1 cellular context compared by ENCODE assay signal in the genomic region with DNA sequence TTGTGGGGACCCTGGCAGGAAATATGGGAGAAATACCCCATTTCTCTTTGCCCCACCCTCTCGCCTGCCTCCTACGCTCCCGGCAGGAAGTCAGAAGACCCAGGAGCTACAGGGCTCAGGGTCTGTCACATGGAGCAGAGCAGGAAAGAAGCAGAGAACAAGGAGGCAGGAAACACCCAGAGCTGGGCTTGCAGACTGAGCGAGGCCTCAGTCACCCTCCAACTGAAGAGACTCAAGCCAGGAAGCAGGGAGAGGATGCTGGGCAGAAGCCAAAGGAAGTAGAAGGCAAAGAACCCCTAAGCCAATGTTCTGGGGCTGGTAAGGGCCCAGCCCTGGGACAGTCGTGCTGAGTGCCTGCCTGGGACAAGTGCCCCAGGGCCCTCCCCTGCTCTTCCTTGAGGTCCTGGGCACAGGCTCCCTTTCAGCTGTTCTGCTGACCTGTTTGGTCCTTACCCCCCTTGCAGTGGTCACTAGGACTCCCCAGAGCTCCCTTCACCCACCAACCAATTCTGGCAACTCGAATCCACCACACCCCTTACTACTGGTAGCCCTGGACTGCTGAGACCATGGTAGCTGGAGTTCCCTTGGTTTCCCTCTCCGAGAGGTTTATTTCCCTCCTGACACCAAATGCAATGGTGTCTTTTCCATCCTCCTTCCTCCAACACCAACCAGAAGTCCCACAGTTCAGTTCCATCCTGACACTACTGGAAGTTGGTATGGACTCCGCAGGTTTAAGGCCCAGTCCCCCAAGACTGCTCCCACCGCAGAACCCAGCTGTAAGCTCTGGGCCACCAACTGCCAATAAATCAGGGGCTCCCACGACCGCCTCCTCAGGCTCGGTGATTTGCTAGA.
TF ChIP-seq lines count a peak whose summit lies in the region.

No MANE protein-coding gene starts in this region.

TF ChIP-seq in H1, 55 proteins besides CTCF, POLR2A, EP300 and RAD21 (continued from another document):
- TF ChIP-seq TAF1 (IDR thresholded peaks at IDR 0.05; ENCODE audit: low read depth, low read length), result no peak
- TF ChIP-seq PHF8 (conservative IDR thresholded peaks at IDR 0.05; ENCODE audit: low read depth, low read length), result no peak
- no peak for TF ChIP-seq BCL11A (IDR thresholded peaks at IDR 0.05; ENCODE audit: low read depth in 2 of 2, low read length in 2 of 2)
- TF ChIP-seq, protein P1, sequence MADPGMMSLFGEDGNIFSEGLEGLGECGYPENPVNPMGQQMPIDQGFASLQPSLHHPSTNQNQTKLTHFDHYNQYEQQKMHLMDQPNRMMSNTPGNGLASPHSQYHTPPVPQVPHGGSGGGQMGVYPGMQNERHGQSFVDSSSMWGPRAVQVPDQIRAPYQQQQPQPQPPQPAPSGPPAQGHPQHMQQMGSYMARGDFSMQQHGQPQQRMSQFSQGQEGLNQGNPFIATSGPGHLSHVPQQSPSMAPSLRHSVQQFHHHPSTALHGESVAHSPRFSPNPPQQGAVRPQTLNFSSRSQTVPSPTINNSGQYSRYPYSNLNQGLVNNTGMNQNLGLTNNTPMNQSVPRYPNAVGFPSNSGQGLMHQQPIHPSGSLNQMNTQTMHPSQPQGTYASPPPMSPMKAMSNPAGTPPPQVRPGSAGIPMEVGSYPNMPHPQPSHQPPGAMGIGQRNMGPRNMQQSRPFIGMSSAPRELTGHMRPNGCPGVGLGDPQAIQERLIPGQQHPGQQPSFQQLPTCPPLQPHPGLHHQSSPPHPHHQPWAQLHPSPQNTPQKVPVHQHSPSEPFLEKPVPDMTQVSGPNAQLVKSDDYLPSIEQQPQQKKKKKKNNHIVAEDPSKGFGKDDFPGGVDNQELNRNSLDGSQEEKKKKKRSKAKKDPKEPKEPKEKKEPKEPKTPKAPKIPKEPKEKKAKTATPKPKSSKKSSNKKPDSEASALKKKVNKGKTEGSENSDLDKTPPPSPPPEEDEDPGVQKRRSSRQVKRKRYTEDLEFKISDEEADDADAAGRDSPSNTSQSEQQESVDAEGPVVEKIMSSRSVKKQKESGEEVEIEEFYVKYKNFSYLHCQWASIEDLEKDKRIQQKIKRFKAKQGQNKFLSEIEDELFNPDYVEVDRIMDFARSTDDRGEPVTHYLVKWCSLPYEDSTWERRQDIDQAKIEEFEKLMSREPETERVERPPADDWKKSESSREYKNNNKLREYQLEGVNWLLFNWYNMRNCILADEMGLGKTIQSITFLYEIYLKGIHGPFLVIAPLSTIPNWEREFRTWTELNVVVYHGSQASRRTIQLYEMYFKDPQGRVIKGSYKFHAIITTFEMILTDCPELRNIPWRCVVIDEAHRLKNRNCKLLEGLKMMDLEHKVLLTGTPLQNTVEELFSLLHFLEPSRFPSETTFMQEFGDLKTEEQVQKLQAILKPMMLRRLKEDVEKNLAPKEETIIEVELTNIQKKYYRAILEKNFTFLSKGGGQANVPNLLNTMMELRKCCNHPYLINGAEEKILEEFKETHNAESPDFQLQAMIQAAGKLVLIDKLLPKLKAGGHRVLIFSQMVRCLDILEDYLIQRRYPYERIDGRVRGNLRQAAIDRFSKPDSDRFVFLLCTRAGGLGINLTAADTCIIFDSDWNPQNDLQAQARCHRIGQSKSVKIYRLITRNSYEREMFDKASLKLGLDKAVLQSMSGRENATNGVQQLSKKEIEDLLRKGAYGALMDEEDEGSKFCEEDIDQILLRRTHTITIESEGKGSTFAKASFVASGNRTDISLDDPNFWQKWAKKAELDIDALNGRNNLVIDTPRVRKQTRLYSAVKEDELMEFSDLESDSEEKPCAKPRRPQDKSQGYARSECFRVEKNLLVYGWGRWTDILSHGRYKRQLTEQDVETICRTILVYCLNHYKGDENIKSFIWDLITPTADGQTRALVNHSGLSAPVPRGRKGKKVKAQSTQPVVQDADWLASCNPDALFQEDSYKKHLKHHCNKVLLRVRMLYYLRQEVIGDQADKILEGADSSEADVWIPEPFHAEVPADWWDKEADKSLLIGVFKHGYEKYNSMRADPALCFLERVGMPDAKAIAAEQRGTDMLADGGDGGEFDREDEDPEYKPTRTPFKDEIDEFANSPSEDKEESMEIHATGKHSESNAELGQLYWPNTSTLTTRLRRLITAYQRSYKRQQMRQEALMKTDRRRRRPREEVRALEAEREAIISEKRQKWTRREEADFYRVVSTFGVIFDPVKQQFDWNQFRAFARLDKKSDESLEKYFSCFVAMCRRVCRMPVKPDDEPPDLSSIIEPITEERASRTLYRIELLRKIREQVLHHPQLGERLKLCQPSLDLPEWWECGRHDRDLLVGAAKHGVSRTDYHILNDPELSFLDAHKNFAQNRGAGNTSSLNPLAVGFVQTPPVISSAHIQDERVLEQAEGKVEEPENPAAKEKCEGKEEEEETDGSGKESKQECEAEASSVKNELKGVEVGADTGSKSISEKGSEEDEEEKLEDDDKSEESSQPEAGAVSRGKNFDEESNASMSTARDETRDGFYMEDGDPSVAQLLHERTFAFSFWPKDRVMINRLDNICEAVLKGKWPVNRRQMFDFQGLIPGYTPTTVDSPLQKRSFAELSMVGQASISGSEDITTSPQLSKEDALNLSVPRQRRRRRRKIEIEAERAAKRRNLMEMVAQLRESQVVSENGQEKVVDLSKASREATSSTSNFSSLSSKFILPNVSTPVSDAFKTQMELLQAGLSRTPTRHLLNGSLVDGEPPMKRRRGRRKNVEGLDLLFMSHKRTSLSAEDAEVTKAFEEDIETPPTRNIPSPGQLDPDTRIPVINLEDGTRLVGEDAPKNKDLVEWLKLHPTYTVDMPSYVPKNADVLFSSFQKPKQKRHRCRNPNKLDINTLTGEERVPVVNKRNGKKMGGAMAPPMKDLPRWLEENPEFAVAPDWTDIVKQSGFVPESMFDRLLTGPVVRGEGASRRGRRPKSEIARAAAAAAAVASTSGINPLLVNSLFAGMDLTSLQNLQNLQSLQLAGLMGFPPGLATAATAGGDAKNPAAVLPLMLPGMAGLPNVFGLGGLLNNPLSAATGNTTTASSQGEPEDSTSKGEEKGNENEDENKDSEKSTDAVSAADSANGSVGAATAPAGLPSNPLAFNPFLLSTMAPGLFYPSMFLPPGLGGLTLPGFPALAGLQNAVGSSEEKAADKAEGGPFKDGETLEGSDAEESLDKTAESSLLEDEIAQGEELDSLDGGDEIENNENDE (IDR thresholded peaks at IDR 0.05; ENCODE audit: insufficient replicate concordance, low read length), result no peak
- TF ChIP-seq SRF (IDR thresholded peaks at IDR 0.05; ENCODE audit: low read depth, low read length), result no peak
- TF ChIP-seq RXRA (IDR thresholded peaks at IDR 0.05; ENCODE audit: insufficient read depth, low read depth, low read length), result no peak
- no peak for TF ChIP-seq POU5F1 (IDR thresholded peaks at IDR 0.05; ENCODE audit: low read depth, low read length)
- TF ChIP-seq MAFK (IDR thresholded peaks at IDR 0.05; ENCODE audit: low read depth, low read length), result no peak
- TF ChIP-seq TCF12 (IDR thresholded peaks at IDR 0.05; ENCODE audit: low read depth, low read length), result no peak
- no peak for TF ChIP-seq CEBPB (IDR thresholded peaks at IDR 0.05; ENCODE audit: low read depth, low read length)
- no peak for TF ChIP-seq CBX8 (IDR thresholded peaks at IDR 0.05; ENCODE audit: borderline replicate concordance, low read depth, low read length)
- no peak for TF ChIP-seq SIRT6 (IDR thresholded peaks at IDR 0.05; ENCODE audit: low read length)
- TF ChIP-seq, protein P2, sequence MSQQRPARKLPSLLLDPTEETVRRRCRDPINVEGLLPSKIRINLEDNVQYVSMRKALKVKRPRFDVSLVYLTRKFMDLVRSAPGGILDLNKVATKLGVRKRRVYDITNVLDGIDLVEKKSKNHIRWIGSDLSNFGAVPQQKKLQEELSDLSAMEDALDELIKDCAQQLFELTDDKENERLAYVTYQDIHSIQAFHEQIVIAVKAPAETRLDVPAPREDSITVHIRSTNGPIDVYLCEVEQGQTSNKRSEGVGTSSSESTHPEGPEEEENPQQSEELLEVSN (IDR thresholded peaks at IDR 0.05), result no peak
- TF ChIP-seq GABPA (IDR thresholded peaks at IDR 0.05; ENCODE audit: borderline replicate concordance, insufficient read depth, low read length), result no peak
- TF ChIP-seq, protein P3, sequence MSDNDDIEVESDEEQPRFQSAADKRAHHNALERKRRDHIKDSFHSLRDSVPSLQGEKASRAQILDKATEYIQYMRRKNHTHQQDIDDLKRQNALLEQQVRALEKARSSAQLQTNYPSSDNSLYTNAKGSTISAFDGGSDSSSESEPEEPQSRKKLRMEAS (IDR thresholded peaks at IDR 0.05), result no peak
- no peak for TF ChIP-seq SP4 (IDR thresholded peaks at IDR 0.05; ENCODE audit: low read length)
